ENCODE assay signal across 8 cellular contexts in the genomic region with DNA sequence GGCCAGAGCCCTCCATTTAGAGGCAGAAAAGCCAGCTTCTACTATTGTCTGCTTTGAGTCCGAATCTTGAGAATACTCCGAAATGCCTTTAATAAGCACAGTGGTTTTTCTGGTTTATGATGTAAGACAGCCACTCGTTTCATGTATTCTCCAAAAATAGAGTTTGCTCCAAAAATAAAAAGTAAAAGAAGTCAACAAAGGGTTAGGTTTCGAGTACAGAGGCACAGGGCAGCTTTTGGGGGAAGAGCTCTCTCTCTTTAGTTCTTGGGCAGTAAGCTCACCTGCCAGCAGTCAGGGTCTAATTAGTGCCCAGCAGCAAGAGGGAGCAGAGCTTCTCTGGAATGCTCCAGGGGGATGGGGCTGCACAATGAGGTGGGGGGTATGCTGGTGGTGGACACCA. TPM values are rescaled to one million over a fixed set of nuclear protein-coding genes. Genes with fewer than 3 reads are reported as not detected.
A peak's percentile ranks its signal among the peaks of the same experiment; 100 is the strongest.
DNase-seq lines count a peak whose midpoint lies in the region; ATAC-seq, FAIRE-seq and TF ChIP-seq lines count a peak whose summit lies in the region.

No MANE protein-coding gene starts in this region.

- no peak overlapping the region for H3K4me3 ChIP-seq in left ventricle myocardium inferior

- H3K9me3 Mint-ChIP-seq in chondrocyte (ENCODE audit: low read depth): no peaks in the 10 kb centered on the region

- FAIRE-seq in H54 (lab: Jason Lieb, UNC) (no peak), urothelium cell line (lab: Jason Lieb, UNC) (no peak)

- H3K27ac ChIP-seq in left ventricle myocardium inferior (replicated peaks): peak overlapping the region; percentile 86

- no peak for DNase-seq in left ventricle myocardium inferior
- DNase-seq in Right ventricle myocardium inferior (ENCODE audit: missing footprints): no peak
- DNase-seq in chondrocyte (ENCODE audit: low spot score): no peak
- no peak for DNase-seq in H54 (ENCODE audit: insufficient read length, low spot score)
- DNase-seq in OCI-M2 (lab: John Stamatoyannopoulos, UW; ENCODE audit: unreplicated experiment): no peak
- DNase-seq in GF-D8 (lab: John Stamatoyannopoulos, UW): no peak
- no peak for DNase-seq in urothelium cell line (ENCODE audit: low spot score)

- H3K36me3 Mint-ChIP-seq in chondrocyte (ENCODE audit: low read depth): peaks cover 23% of the 10 kb centered on the region

- TF ChIP-seq POLR2A in H54 (IDR thresholded peaks at IDR 0.05; ENCODE audit: low read depth, low read length): no peak

- ATAC-seq in Right ventricle myocardium inferior (no peak), HG03064 (IDR thresholded peaks at IDR 0.05; ENCODE audit: low read depth, unreplicated experiment) (peak; percentile 59)

- H3K4me1 Mint-ChIP-seq in chondrocyte (ENCODE audit: low read depth): peaks cover 26% of the 10 kb centered on the region

- H3K4me1 ChIP-seq in left ventricle myocardium inferior: peaks cover 89% of the 10 kb centered on the region

- H3K36me3 ChIP-seq in left ventricle myocardium inferior: no peaks in the 10 kb centered on the region

- TF ChIP-seq CTCF in left ventricle myocardium inferior (IDR thresholded peaks at IDR 0.05; ENCODE audit: borderline replicate concordance): no peak
- TF ChIP-seq CTCF in chondrocyte (IDR thresholded peaks at IDR 0.05): no peak

- H3K27me3 Mint-ChIP-seq in chondrocyte (ENCODE audit: low read depth): no peaks in the 10 kb centered on the region

- intact Hi-C loops in left ventricle myocardium inferior (cut with micrococcal nuclease): no loop called here
- intact Hi-C loops in Right ventricle myocardium inferior (cut with DNase I): loop anchor here (1.0 kb wide), 1 partner anchor 14 kb away; no protein-coding TSS in a partner anchor

- H3K27ac Mint-ChIP-seq in chondrocyte (ENCODE audit: unreplicated experiment): peak overlapping the region; percentile 99

- no peaks in the 10 kb centered on the region for H3K9me3 ChIP-seq in left ventricle myocardium inferior (replicated peaks)

- H3K4me3 Mint-ChIP-seq in chondrocyte (ENCODE audit: unreplicated experiment): no peak overlapping the region

- no peaks in the 10 kb centered on the region for H3K27me3 ChIP-seq in left ventricle myocardium inferior (ENCODE audit: low read depth)

RNA-seq across cellular contexts. Expression of a gene that starts 20.2 kb away (rescaled TPM):
- total RNA-seq in left ventricle myocardium inferior (28.9 TPM), Right ventricle myocardium inferior (19.3 TPM), chondrocyte (217 to 294 TPM (median 223 TPM) in 3 replicates)
